15 cellular contexts compared by ENCODE assay signal in genomic region chr6:22928775-22929174, GRCh38.
DNase-seq lines count a peak whose midpoint lies in the region; ATAC-seq and TF ChIP-seq lines count a peak whose summit lies in the region.
"Had no signal": no experiment of that assay in that cellular context is flagged by ENCODE, and none has a peak within 500 bp of the region (broad histone marks: within the 10 kb centered on the region; RNA-seq: fewer than 3 reads in every experiment).

No MANE protein-coding gene starts in this region.

- H3K27me3 Mint-ChIP-seq in neural crest cell (ENCODE audit: low read depth): no peaks in the 10 kb centered on the region
- peaks cover 6% of the 10 kb centered on the region for H3K27me3 Mint-ChIP-seq in activated T-helper 1 cell treated with anti-CD3 and anti-CD28 coated beads, Interleukin-12 subunit alpha, Interleukin-12 subunit beta, Interleukin-2, Interleukin-4 antibody, amounts not matched to agents 30 ng/mL and 10 ng/mL and 1 ng/mL, durations not matched to agents 14 hours and 24 hours and 36 hours (ENCODE audit: insufficient read depth)
- no peaks in the 10 kb centered on the region for H3K27me3 Mint-ChIP-seq in CD4-positive, alpha-beta memory T cell
- H3K27me3 Mint-ChIP-seq: CD8-positive, alpha-beta memory T cell had no signal

- peak overlapping the region; percentile 23 for H3K4me2 ChIP-seq in Loucy (ENCODE audit: low read depth, low read length, poor library complexity, severe bottlenecking)
- H3K4me2 ChIP-seq: hepatocyte had no signal

- CTCF ChIA-PET in CD4-positive, alpha-beta memory T cell (lab: Charles Lee; ENCODE audit: partially characterized antibody): no interaction called here

- H3K4me3 ChIP-seq in Loucy (ENCODE audit: low read length, poor library complexity, severe bottlenecking): no peak overlapping the region
- no peak overlapping the region for H3K4me3 ChIP-seq in CD4-positive, alpha-beta memory T cell (ENCODE audit: low read length in 2 of 2)
- H3K4me3 ChIP-seq: hepatocyte had no signal

- ATAC-seq in GM18502 (IDR thresholded peaks at IDR 0.05; ENCODE audit: poor library complexity, unreplicated experiment) (peak; percentile 55), Right ventricle myocardium superior (ENCODE audit: poor library complexity) (peak; percentile 58), HG03342 (IDR thresholded peaks at IDR 0.05; ENCODE audit: unreplicated experiment) (no peak)

- peaks cover 40% of the 10 kb centered on the region for H3K4me1 Mint-ChIP-seq in neural crest cell
- no peaks in the 10 kb centered on the region for H3K4me1 Mint-ChIP-seq in activated T-helper 1 cell treated with anti-CD3 and anti-CD28 coated beads, Interleukin-12 subunit alpha, Interleukin-12 subunit beta, Interleukin-2, Interleukin-4 antibody, amounts not matched to agents 30 ng/mL and 10 ng/mL and 1 ng/mL, durations not matched to agents 14 hours and 24 hours and 36 hours (ENCODE audit: low read depth)
- no peaks in the 10 kb centered on the region for H3K4me1 Mint-ChIP-seq in CD4-positive, alpha-beta memory T cell
- H3K4me1 Mint-ChIP-seq: CD8-positive, alpha-beta memory T cell had no signal

- H4K20me1 ChIP-seq in Loucy (ENCODE audit: insufficient read depth, low read length, poor library complexity, severe bottlenecking): no peaks in the 10 kb centered on the region

- DNase-seq in Right ventricle myocardium superior (no peak), neural crest cell (ENCODE audit: low read depth, low spot score) (no peak), NCI-H524 treated with DMSO at 0.1 percent for 48 hours (lab: John Stamatoyannopoulos, UW) (no peak)
- DNase-seq in activated T-helper 1 cell treated with anti-CD3 and anti-CD28 coated beads, Interleukin-12 subunit alpha, Interleukin-12 subunit beta, Interleukin-2, Interleukin-4 antibody, amounts not matched to agents 30 ng/mL and 10 ng/mL and 1 ng/mL, durations not matched to agents 14 hours and 24 hours and 36 hours (ENCODE audit: low spot score): no peak
- no peak for DNase-seq in CD4-positive, alpha-beta memory T cell
- DNase-seq: activated CD4-positive, CD25-positive, alpha-beta regulatory T cell treated with anti-CD3 and anti-CD28 coated beads, Interleukin-2, amount 50 U/mL, for 72 hours; activated naive CD4-positive, alpha-beta T cell treated with anti-CD3 and anti-CD28 coated beads for 36 hours; CD8-positive, alpha-beta memory T cell; NCI-H1694; stimulated activated naive CD8-positive, alpha-beta T cell treated with anti-CD3 and anti-CD28 coated beads, Interleukin-15, Interleukin-2, amounts not matched to agents 100 U/mL and 50 U/mL, for 24 hours; T-helper 9 cell had no signal

- H2AFZ ChIP-seq in Loucy (ENCODE audit: low read length): peak overlapping the region; percentile 75
- H2AFZ ChIP-seq: hepatocyte had no signal

- no peaks in the 10 kb centered on the region for H3K27me3 ChIP-seq in Loucy (ENCODE audit: insufficient read depth, low read length, poor library complexity, severe bottlenecking)
- H3K27me3 ChIP-seq in CD4-positive, alpha-beta memory T cell (ENCODE audit: insufficient read depth, low read length): no peaks in the 10 kb centered on the region
- H3K27me3 ChIP-seq: hepatocyte had no signal

- intact Hi-C loops in Right ventricle myocardium superior (cut with DNase I): no loop called here
- intact Hi-C loops in activated T-helper 1 cell treated with anti-CD3 and anti-CD28 coated beads, Interleukin-12 subunit alpha, Interleukin-12 subunit beta, Interleukin-2, Interleukin-4 antibody, amounts not matched to agents 30 ng/mL and 10 ng/mL and 1 ng/mL, durations not matched to agents 14 hours and 24 hours and 36 hours (cut with micrococcal nuclease): no loop called here
- intact Hi-C loops in CD4-positive, alpha-beta memory T cell (cut with micrococcal nuclease): no loop called here

- no peak overlapping the region for H3K4me3 Mint-ChIP-seq in neural crest cell
- no peak overlapping the region for H3K4me3 Mint-ChIP-seq in activated T-helper 1 cell treated with anti-CD3 and anti-CD28 coated beads, Interleukin-12 subunit alpha, Interleukin-12 subunit beta, Interleukin-2, Interleukin-4 antibody, amounts not matched to agents 30 ng/mL and 10 ng/mL and 1 ng/mL, durations not matched to agents 14 hours and 24 hours and 36 hours
- no peak overlapping the region for H3K4me3 Mint-ChIP-seq in CD4-positive, alpha-beta memory T cell
- H3K4me3 Mint-ChIP-seq: activated naive CD4-positive, alpha-beta T cell treated with anti-CD3 and anti-CD28 coated beads for 36 hours; CD8-positive, alpha-beta memory T cell had no signal

- H3K36me3 ChIP-seq in Loucy (ENCODE audit: insufficient read depth, low read length): no peaks in the 10 kb centered on the region
- no peaks in the 10 kb centered on the region for H3K36me3 ChIP-seq in CD4-positive, alpha-beta memory T cell (ENCODE audit: insufficient read depth, low read length)

- H3K36me3 Mint-ChIP-seq in neural crest cell (ENCODE audit: low read depth): no peaks in the 10 kb centered on the region
- H3K36me3 Mint-ChIP-seq in activated T-helper 1 cell treated with anti-CD3 and anti-CD28 coated beads, Interleukin-12 subunit alpha, Interleukin-12 subunit beta, Interleukin-2, Interleukin-4 antibody, amounts not matched to agents 30 ng/mL and 10 ng/mL and 1 ng/mL, durations not matched to agents 14 hours and 24 hours and 36 hours (ENCODE audit: low read depth): no peaks in the 10 kb centered on the region
- H3K36me3 Mint-ChIP-seq in CD4-positive, alpha-beta memory T cell: no peaks in the 10 kb centered on the region
- H3K36me3 Mint-ChIP-seq: CD8-positive, alpha-beta memory T cell had no signal

- peak overlapping the region; percentile 58 for H3K27ac Mint-ChIP-seq in neural crest cell (ENCODE audit: unreplicated experiment)
- H3K27ac Mint-ChIP-seq in activated T-helper 1 cell treated with anti-CD3 and anti-CD28 coated beads, Interleukin-12 subunit alpha, Interleukin-12 subunit beta, Interleukin-2, Interleukin-4 antibody, amounts not matched to agents 30 ng/mL and 10 ng/mL and 1 ng/mL, durations not matched to agents 14 hours and 24 hours and 36 hours: no peak overlapping the region
- H3K27ac Mint-ChIP-seq in CD4-positive, alpha-beta memory T cell: no peak overlapping the region
- H3K27ac Mint-ChIP-seq: activated naive CD4-positive, alpha-beta T cell treated with anti-CD3 and anti-CD28 coated beads for 36 hours; CD8-positive, alpha-beta memory T cell had no signal

- POLR2A ChIA-PET in CD4-positive, alpha-beta memory T cell (lab: Charles Lee; ENCODE audit: partially characterized antibody): no interaction called here

- no peaks in the 10 kb centered on the region for H3K79me2 ChIP-seq in Loucy (ENCODE audit: insufficient read depth, low read length)
- H3K79me2 ChIP-seq: hepatocyte had no signal

- no peaks in the 10 kb centered on the region for H3F3A ChIP-seq in Loucy (ENCODE audit: low read depth)

- H3K9me3 ChIP-seq in Loucy (ENCODE audit: insufficient read depth, low read depth, low read length): no peaks in the 10 kb centered on the region
- no peaks in the 10 kb centered on the region for H3K9me3 ChIP-seq in CD4-positive, alpha-beta memory T cell (ENCODE audit: control insufficient read depth in 1 of 2, low read length in 2 of 2)

- no peak overlapping the region for H3K9ac ChIP-seq in Loucy (ENCODE audit: low read depth, low read length, poor library complexity, severe bottlenecking)

- H3K27ac ChIP-seq in CD4-positive, alpha-beta memory T cell (ENCODE audit: low read depth, low read length): no peak overlapping the region
- H3K27ac ChIP-seq: hepatocyte had no signal

- peaks cover 23% of the 10 kb centered on the region for H3K4me1 ChIP-seq in Loucy (ENCODE audit: insufficient read depth, low read length, poor library complexity, severe bottlenecking)
- no peaks in the 10 kb centered on the region for H3K4me1 ChIP-seq in CD4-positive, alpha-beta memory T cell (ENCODE audit: insufficient read depth, low read length)

- H3K9me2 ChIP-seq in Loucy (replicated peaks; ENCODE audit: low read depth, low read length): no peaks in the 10 kb centered on the region

- no peak for TF ChIP-seq CTCF in Loucy (conservative IDR thresholded peaks at IDR 0.05; ENCODE audit: low read length)
- TF ChIP-seq CTCF in neural crest cell (conservative IDR thresholded peaks at IDR 0.05): no peak

- no peaks in the 10 kb centered on the region for H3K9me3 Mint-ChIP-seq in neural crest cell
- H3K9me3 Mint-ChIP-seq in activated T-helper 1 cell treated with anti-CD3 and anti-CD28 coated beads, Interleukin-12 subunit alpha, Interleukin-12 subunit beta, Interleukin-2, Interleukin-4 antibody, amounts not matched to agents 30 ng/mL and 10 ng/mL and 1 ng/mL, durations not matched to agents 14 hours and 24 hours and 36 hours: no peaks in the 10 kb centered on the region
- no peaks in the 10 kb centered on the region for H3K9me3 Mint-ChIP-seq in CD4-positive, alpha-beta memory T cell
- H3K9me3 Mint-ChIP-seq: activated naive CD4-positive, alpha-beta T cell treated with anti-CD3 and anti-CD28 coated beads for 36 hours had no signal
